In genomic region chr16:73064996-73065349, GRCh38 we compare ENCODE assay signal across 12 cellular contexts. TPM values are rescaled to one million over a fixed set of nuclear protein-coding genes. Genes with fewer than 3 reads are reported as not detected.
A peak's percentile ranks its signal among the peaks of the same experiment; 100 is the strongest.
DNase-seq lines count a peak whose midpoint lies in the region; ATAC-seq and TF ChIP-seq lines count a peak whose summit lies in the region.
"Had no signal": no experiment of that assay in that cellular context is flagged by ENCODE, and none has a peak within 500 bp of the region (broad histone marks: within the 10 kb centered on the region; RNA-seq: fewer than 3 reads in every experiment).

No MANE protein-coding gene starts in this region.

- H3K9me3 ChIP-seq in adipocyte (ENCODE audit: control insufficient read depth, low read length) = no peaks in the 10 kb centered on the region
- H3K9me3 ChIP-seq: mucosa of descending colon had no signal

- peaks cover 43% of the 10 kb centered on the region for H3K4me1 ChIP-seq in adipocyte (ENCODE audit: control insufficient read depth, insufficient read depth, low read length)

- ATAC-seq in left ventricle myocardium superior (no peak), GM21526 (IDR thresholded peaks at IDR 0.05; ENCODE audit: low FRiP score, unreplicated experiment) (no peak), GM21529 (IDR thresholded peaks at IDR 0.05; ENCODE audit: unreplicated experiment) (no peak)
- no peak for ATAC-seq in stimulated activated naive CD8-positive, alpha-beta T cell treated with anti-CD3 and anti-CD28 coated beads, Interleukin-15, amount 100 ng/mL, for 72 hours
- ATAC-seq: HCT116, mucosa of descending colon had no signal

- H3K27me3 Mint-ChIP-seq in osteocyte (ENCODE audit: unreplicated experiment) = no peaks in the 10 kb centered on the region
- peaks cover 97% of the 10 kb centered on the region for H3K27me3 Mint-ChIP-seq in stimulated activated naive CD8-positive, alpha-beta T cell treated with anti-CD3 and anti-CD28 coated beads, Interleukin-15, amount 100 ng/mL, for 72 hours

- H3K4me3 ChIP-seq in AG09309 (ENCODE audit: control insufficient read depth, low read depth, low read length) = peak overlapping the region; percentile 55
- H3K4me3 ChIP-seq in adipocyte (ENCODE audit: low read length) = peak overlapping the region; percentile 71
- H3K4me3 ChIP-seq: mucosa of descending colon had no signal

- DNase-seq in AG09309 (ENCODE audit: low read depth) (no peak), adipocyte (ENCODE audit: low read depth) (no peak), left ventricle myocardium superior (peak; percentile 43), osteocyte (ENCODE audit: extremely low spot score, unreplicated experiment) (no peak), NCI-H446 (lab: John Stamatoyannopoulos, UW) (no peak)
- DNase-seq in stimulated activated naive CD8-positive, alpha-beta T cell treated with anti-CD3 and anti-CD28 coated beads, Interleukin-15, amount 100 ng/mL, for 72 hours = no peak
- DNase-seq: activated T-cell treated with anti-CD3 and anti-CD28 coated beads, Interleukin-2, amount 50 U/mL, for 48 hours had no signal

- peak overlapping the region; percentile 59 for H3K9ac ChIP-seq in adipocyte (ENCODE audit: low read length)

- peak overlapping the region; percentile 88 for H3K4me3 Mint-ChIP-seq in osteocyte (ENCODE audit: unreplicated experiment)
- no peak overlapping the region for H3K4me3 Mint-ChIP-seq in stimulated activated naive CD8-positive, alpha-beta T cell treated with anti-CD3 and anti-CD28 coated beads, Interleukin-15, amount 100 ng/mL, for 72 hours
- H3K4me3 Mint-ChIP-seq: stimulated activated naive CD8-positive, alpha-beta T cell treated with anti-CD3 and anti-CD28 coated beads, Interleukin-15, Interleukin-2, amounts not matched to agents 100 ng/mL and 50 ng/mL, for 24 hours had no signal

- no peaks in the 10 kb centered on the region for H3K9me3 Mint-ChIP-seq in osteocyte (ENCODE audit: unreplicated experiment)
- no peaks in the 10 kb centered on the region for H3K9me3 Mint-ChIP-seq in stimulated activated naive CD8-positive, alpha-beta T cell treated with anti-CD3 and anti-CD28 coated beads, Interleukin-15, amount 100 ng/mL, for 72 hours
- H3K9me3 Mint-ChIP-seq: stimulated activated naive CD8-positive, alpha-beta T cell treated with anti-CD3 and anti-CD28 coated beads, Interleukin-15, Interleukin-2, amounts not matched to agents 100 ng/mL and 50 ng/mL, for 24 hours had no signal

- no peaks in the 10 kb centered on the region for H3K36me3 ChIP-seq in adipocyte (ENCODE audit: control insufficient read depth, insufficient read depth, low read length, severe bottlenecking)

- no peaks in the 10 kb centered on the region for H3K27me3 ChIP-seq in adipocyte (replicated peaks; ENCODE audit: control insufficient read depth, insufficient read depth, low read length)

- H3K27ac Mint-ChIP-seq in osteocyte (ENCODE audit: unreplicated experiment) = peak overlapping the region; percentile 97
- H3K27ac Mint-ChIP-seq in stimulated activated naive CD8-positive, alpha-beta T cell treated with anti-CD3 and anti-CD28 coated beads, Interleukin-15, amount 100 ng/mL, for 72 hours = no peak overlapping the region
- H3K27ac Mint-ChIP-seq: stimulated activated naive CD8-positive, alpha-beta T cell treated with anti-CD3 and anti-CD28 coated beads, Interleukin-15, Interleukin-2, amounts not matched to agents 100 ng/mL and 50 ng/mL, for 24 hours had no signal

- peaks cover 91% of the 10 kb centered on the region for H3K4me1 Mint-ChIP-seq in osteocyte (ENCODE audit: unreplicated experiment)
- peaks cover 14% of the 10 kb centered on the region for H3K4me1 Mint-ChIP-seq in stimulated activated naive CD8-positive, alpha-beta T cell treated with anti-CD3 and anti-CD28 coated beads, Interleukin-15, amount 100 ng/mL, for 72 hours

- TF ChIP-seq CTCF in AG09309 (IDR thresholded peaks at IDR 0.05; ENCODE audit: control insufficient read depth, insufficient read depth, low read depth, low read length, missing control alignments) (no peak), osteocyte (IDR thresholded peaks at IDR 0.05) (no peak)

- no peaks in the 10 kb centered on the region for H3K36me3 Mint-ChIP-seq in osteocyte (ENCODE audit: unreplicated experiment)

- intact Hi-C loops in left ventricle myocardium superior (cut with micrococcal nuclease) = no loop called here

RNA-seq across cellular contexts. Expression of gene ZFHX3, which starts 17.0 kb away (rescaled TPM):
- 8.1 TPM for total RNA-seq in left ventricle myocardium superior
- total RNA-seq in osteocyte = 89.1 and 97.0 TPM in 2 replicates
